ENCODE assay signal across 21 cellular contexts in genomic region chrX:74242484-74243138, GRCh38.
A peak's percentile ranks its signal among the peaks of the same experiment; 100 is the strongest.
DNase-seq lines count a peak whose midpoint lies in the region; ATAC-seq and TF ChIP-seq lines count a peak whose summit lies in the region.
"Had no signal": no experiment of that assay in that cellular context is flagged by ENCODE, and none has a peak within 500 bp of the region (broad histone marks: within the 10 kb centered on the region; RNA-seq: fewer than 3 reads in every experiment).

No MANE protein-coding gene starts in this region.

- intact Hi-C loops in Right ventricle myocardium inferior (cut with DNase I), result no loop called here
- intact Hi-C loops in naive thymus-derived CD4-positive, alpha-beta T cell (cut with micrococcal nuclease), result no loop called here

- H3K27me3 ChIP-seq in right atrium auricular region, result no peaks in the 10 kb centered on the region
- H3K27me3 ChIP-seq in naive thymus-derived CD4-positive, alpha-beta T cell (ENCODE audit: control insufficient read depth in 2 of 2, insufficient read depth in 2 of 2, low read length in 2 of 2), result no peaks in the 10 kb centered on the region

- no peaks in the 10 kb centered on the region for H3K9me3 ChIP-seq in right atrium auricular region
- no peaks in the 10 kb centered on the region for H3K9me3 ChIP-seq in naive thymus-derived CD4-positive, alpha-beta T cell (ENCODE audit: control insufficient read depth in 2 of 3, low read length in 3 of 3)

- CTCF ChIA-PET in naive thymus-derived CD4-positive, alpha-beta T cell (lab: Charles Lee), result no interaction called here

- H3K36me3 ChIP-seq in right atrium auricular region, result peaks cover 5% of the 10 kb centered on the region
- peaks cover 0 to 4% (median 0%) of the 10 kb centered on the region in 3 experiments for H3K36me3 ChIP-seq in naive thymus-derived CD4-positive, alpha-beta T cell (ENCODE audit: control insufficient read depth in 2 of 3, insufficient read depth in 3 of 3, low read length in 3 of 3)

- ATAC-seq in Right ventricle myocardium inferior (peak; percentile 8), HG02678 (IDR thresholded peaks at IDR 0.05; ENCODE audit: unreplicated experiment) (no peak)
- ATAC-seq in naive thymus-derived CD4-positive, alpha-beta T cell, result no peak
- ATAC-seq: activated CD8-positive, alpha-beta T cell treated with anti-CD3 and anti-CD28 coated beads for 36 hours; T-cell had no signal

- peak overlapping the region in 1 of 2 donors; percentile 19 for H3K27ac ChIP-seq in right atrium auricular region
- H3K27ac ChIP-seq in naive thymus-derived CD4-positive, alpha-beta T cell (ENCODE audit: low read depth, low read length), result no peak overlapping the region
- H3K27ac ChIP-seq: RWPE1, VCaP had no signal

- no peak for TF ChIP-seq CTCF in right atrium auricular region (IDR thresholded peaks at IDR 0.05)

- no peak overlapping the region for H3K4me3 ChIP-seq in right atrium auricular region
- no peak overlapping the region for H3K4me3 ChIP-seq in naive thymus-derived CD4-positive, alpha-beta T cell (ENCODE audit: low read length)

- H3K4me3 Mint-ChIP-seq in naive thymus-derived CD4-positive, alpha-beta T cell, result no peak overlapping the region
- H3K4me3 Mint-ChIP-seq: activated CD8-positive, alpha-beta T cell treated with anti-CD3 and anti-CD28 coated beads for 36 hours; T-cell had no signal

- POLR2A ChIA-PET in naive thymus-derived CD4-positive, alpha-beta T cell (lab: Charles Lee), result interaction anchor here (0.6 kb wide), 1 partner anchor 372 kb away, joined by 3 read pairs; no protein-coding TSS in a partner anchor

- DNase-seq in Right ventricle myocardium inferior (ENCODE audit: missing footprints), result no peak
- DNase-seq in right atrium auricular region (ENCODE audit: low spot score), result no peak
- DNase-seq in dermis microvascular lymphatic vessel endothelial cell (ENCODE audit: low read depth in 2 of 2), result peak; percentile 16 to 55
- DNase-seq in lung microvascular endothelial cell (ENCODE audit: low read depth in 2 of 2), result peak; percentile 47 to 55
- no peak for DNase-seq in anterior cingulate cortex (lab: John Stamatoyannopoulos, UW)
- no peak for DNase-seq in naive thymus-derived CD4-positive, alpha-beta T cell
- DNase-seq in NCI-H2196 (lab: John Stamatoyannopoulos, UW; ENCODE audit: unreplicated experiment), result no peak
- DNase-seq: 8988T; activated CD8-positive, alpha-beta T cell treated with anti-CD3 and anti-CD28 coated beads for 36 hours; C1 segment of cervical spinal cord; cerebellar nuclear complex; DMS153; mesendoderm; NCI-H1092; NCI-H82; stimulated activated CD4-positive, alpha-beta T cell treated with anti-CD3 and anti-CD28 coated beads, Interleukin-4, amount 100 ng/mL, for 24 hours; stimulated activated CD8-positive, alpha-beta memory T cell treated with anti-CD3 and anti-CD28 coated beads, Interleukin-4, amount 100 ng/mL, for 48 hours; T-cell had no signal

- no peaks in the 10 kb centered on the region for H3K9me3 Mint-ChIP-seq in naive thymus-derived CD4-positive, alpha-beta T cell
- H3K9me3 Mint-ChIP-seq: activated CD8-positive, alpha-beta T cell treated with anti-CD3 and anti-CD28 coated beads for 36 hours; T-cell had no signal

- peaks cover 0 to 19% (median 8%) of the 10 kb centered on the region in 5 donors for H3K36me3 Mint-ChIP-seq in naive thymus-derived CD4-positive, alpha-beta T cell

- H3K4me1 ChIP-seq in right atrium auricular region, result peaks cover 0 to 4% of the 10 kb centered on the region in 2 donors
- no peaks in the 10 kb centered on the region for H3K4me1 ChIP-seq in naive thymus-derived CD4-positive, alpha-beta T cell (ENCODE audit: control insufficient read depth in 2 of 2, insufficient read depth in 2 of 2, low read length in 2 of 2)

- peak overlapping the region in 3 of 9 donors; percentile 5 to 71 (median 14) for H3K27ac Mint-ChIP-seq in naive thymus-derived CD4-positive, alpha-beta T cell
- H3K27ac Mint-ChIP-seq: activated CD8-positive, alpha-beta T cell treated with anti-CD3 and anti-CD28 coated beads for 36 hours had no signal

- H3K4me1 Mint-ChIP-seq in naive thymus-derived CD4-positive, alpha-beta T cell, result peaks cover 0 to 21% (median 5%) of the 10 kb centered on the region in 7 donors

- no peaks in the 10 kb centered on the region for H3K27me3 Mint-ChIP-seq in naive thymus-derived CD4-positive, alpha-beta T cell
- H3K27me3 Mint-ChIP-seq: activated CD8-positive, alpha-beta T cell treated with anti-CD3 and anti-CD28 coated beads for 36 hours had no signal

Comparison
In these comparisons a context has a peak if more than half of its experiments do, and no peak if none do; other contexts are left out.
1. DNase-seq: peak in dermis microvascular lymphatic vessel endothelial cell (2 of 2) and lung microvascular endothelial cell (2 of 2); none in Right ventricle myocardium inferior (single experiment), right atrium auricular region (single experiment), anterior cingulate cortex (0 of 58), naive thymus-derived CD4-positive, alpha-beta T cell (0 of 9) and NCI-H2196 (single experiment).